ENCODE assay signal across 17 cellular contexts in genomic region chr11:36160115-36160514, GRCh38.
"Had no signal": no experiment of that assay in that cellular context is flagged by ENCODE, and none has a peak within 500 bp of the region (broad histone marks: within the 10 kb centered on the region; RNA-seq: fewer than 3 reads in every experiment).

No MANE protein-coding gene starts in this region.

- H3K27me3 ChIP-seq: right lobe of liver, suprapubic skin had no signal

- H3K4me1 ChIP-seq: right lobe of liver had no signal

- H3K27ac ChIP-seq: psoas muscle, right lobe of liver, suprapubic skin had no signal

- H3K36me3 Mint-ChIP-seq: activated naive CD8-positive, alpha-beta T cell treated with anti-CD3 and anti-CD28 coated beads for 36 hours had no signal

- H3K9me3 ChIP-seq: psoas muscle, right lobe of liver, suprapubic skin had no signal

- H3K4me3 Mint-ChIP-seq: activated B cell treated with CpG ODN at 0.5 μM for 24 hours; activated CD4-positive, alpha-beta memory T cell treated with anti-CD3 and anti-CD28 coated beads, Interleukin-2, amount 10 ng/mL, durations not matched to agents 7 days and 5 days; activated naive CD8-positive, alpha-beta T cell treated with anti-CD3 and anti-CD28 coated beads for 36 hours; activated T-helper 17 cell treated with anti-CD3 and anti-CD28 coated beads, Interleukin-2, amount 50 U/mL, for 72 hours; stimulated activated naive CD8-positive, alpha-beta T cell treated with anti-CD3 and anti-CD28 coated beads, Interleukin-15, amount 100 ng/mL, for 72 hours had no signal

- DNase-seq: activated B cell treated with CpG ODN at 0.5 μM for 24 hours; activated CD4-positive, alpha-beta memory T cell treated with anti-CD3 and anti-CD28 coated beads, Interleukin-2, amount 10 ng/mL, durations not matched to agents 7 days and 5 days; activated CD4-positive, alpha-beta T cell treated with anti-CD3 and anti-CD28 coated beads for 48 hours; activated naive CD4-positive, alpha-beta T cell; activated naive CD8-positive, alpha-beta T cell treated with anti-CD3 and anti-CD28 coated beads for 36 hours; activated T-cell treated with anti-CD3 and anti-CD28 coated beads, Interleukin-2, amount 50 U/mL, for 1 hour; amniotic stem cell; caudate nucleus; left colon; psoas muscle; right lobe of liver; stimulated activated CD4-positive, alpha-beta T cell treated with anti-CD3 and anti-CD28 coated beads, Interleukin-4, amount 100 ng/mL, for 1 hour; stimulated activated naive CD8-positive, alpha-beta T cell treated with anti-CD3 and anti-CD28 coated beads, Interleukin-15, amount 100 ng/mL, for 72 hours; trophoblast cell had no signal

- H3K4me1 Mint-ChIP-seq: activated B cell treated with CpG ODN at 0.5 μM for 24 hours; activated CD4-positive, alpha-beta memory T cell treated with anti-CD3 and anti-CD28 coated beads, Interleukin-2, amount 10 ng/mL, durations not matched to agents 7 days and 5 days; activated naive CD8-positive, alpha-beta T cell treated with anti-CD3 and anti-CD28 coated beads for 36 hours; activated T-helper 17 cell treated with anti-CD3 and anti-CD28 coated beads, Interleukin-2, amount 50 U/mL, for 72 hours; stimulated activated naive CD8-positive, alpha-beta T cell treated with anti-CD3 and anti-CD28 coated beads, Interleukin-15, amount 100 ng/mL, for 72 hours had no signal

- ATAC-seq: activated T-helper 17 cell treated with anti-CD3 and anti-CD28 coated beads, Interleukin-2, amount 50 U/mL, for 72 hours; left colon; psoas muscle; right lobe of liver; stimulated activated naive CD8-positive, alpha-beta T cell treated with anti-CD3 and anti-CD28 coated beads, Interleukin-15, amount 100 ng/mL, for 72 hours had no signal

- H3K9me3 Mint-ChIP-seq: activated B cell treated with CpG ODN at 0.5 μM for 24 hours; activated CD4-positive, alpha-beta memory T cell treated with anti-CD3 and anti-CD28 coated beads, Interleukin-2, amount 10 ng/mL, durations not matched to agents 7 days and 5 days; activated naive CD8-positive, alpha-beta T cell treated with anti-CD3 and anti-CD28 coated beads for 36 hours; activated T-helper 17 cell treated with anti-CD3 and anti-CD28 coated beads, Interleukin-2, amount 50 U/mL, for 72 hours; stimulated activated naive CD8-positive, alpha-beta T cell treated with anti-CD3 and anti-CD28 coated beads, Interleukin-15, amount 100 ng/mL, for 72 hours had no signal

- H3K27ac Mint-ChIP-seq: activated B cell treated with CpG ODN at 0.5 μM for 24 hours; activated CD4-positive, alpha-beta memory T cell treated with anti-CD3 and anti-CD28 coated beads, Interleukin-2, amount 10 ng/mL, durations not matched to agents 7 days and 5 days; activated naive CD8-positive, alpha-beta T cell treated with anti-CD3 and anti-CD28 coated beads for 36 hours; activated T-helper 17 cell treated with anti-CD3 and anti-CD28 coated beads, Interleukin-2, amount 50 U/mL, for 72 hours; stimulated activated naive CD8-positive, alpha-beta T cell treated with anti-CD3 and anti-CD28 coated beads, Interleukin-15, amount 100 ng/mL, for 72 hours had no signal

- H3K36me3 ChIP-seq: right lobe of liver, suprapubic skin had no signal

- H3K4me3 ChIP-seq: psoas muscle, right lobe of liver, smooth muscle cell, suprapubic skin had no signal

- H3K4me2 ChIP-seq: smooth muscle cell had no signal
